ENCODE assay signal across 8 cellular contexts in the genomic region with DNA sequence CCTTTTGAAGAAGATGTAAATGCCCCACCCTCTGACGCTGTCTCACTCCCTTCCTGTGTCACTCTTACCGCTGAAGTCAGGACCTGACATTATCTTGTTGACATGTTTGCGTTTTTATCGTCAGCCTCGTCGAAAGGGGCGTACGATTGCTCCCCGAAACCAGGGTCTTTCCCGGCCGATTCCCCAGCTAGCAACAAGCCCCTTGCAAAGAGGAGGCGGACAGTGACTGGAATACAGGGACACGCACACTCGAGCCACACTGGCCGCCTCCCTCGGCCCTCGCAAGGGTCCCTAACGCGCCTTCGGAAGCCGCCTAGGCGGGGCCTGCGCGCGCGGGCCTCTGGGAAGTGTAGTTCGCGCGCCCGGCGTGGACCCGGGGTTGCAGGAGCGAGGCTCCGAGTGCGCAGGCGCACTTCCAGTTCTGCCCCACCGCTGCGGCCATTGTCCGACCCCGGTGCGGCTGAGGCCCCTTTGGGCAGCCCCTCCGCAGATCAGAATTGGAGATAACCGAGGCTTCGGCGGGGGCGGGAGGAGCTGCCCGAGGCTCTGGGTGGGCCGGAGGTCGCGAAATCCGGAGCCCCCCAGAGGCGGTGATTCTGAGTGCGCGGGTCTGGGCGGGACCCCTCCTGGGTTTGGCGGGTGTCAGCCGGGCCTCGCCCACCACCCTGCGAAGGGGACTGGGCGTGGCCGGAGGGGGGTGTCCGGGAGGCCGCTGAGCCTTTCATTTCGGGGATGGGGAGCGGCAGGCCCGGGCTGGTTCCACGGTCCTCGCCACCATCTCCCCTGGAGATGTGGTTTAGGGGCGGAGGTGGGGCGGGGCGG. TPM values are rescaled to one million over a fixed set of nuclear protein-coding genes. Genes with fewer than 3 reads are reported as not detected.
DNase-seq lines count a peak whose midpoint lies in the region; ATAC-seq and TF ChIP-seq lines count a peak whose summit lies in the region.

A gene (plus strand): TSS at position 412 of the 822 bp plus-strand sequence. CDS start 502 bp downstream, outside the sequence.

- H2BK120ac ChIP-seq in H9 (ENCODE audit: low read depth, low read length, poor library complexity, severe bottlenecking) = no peak within 1 kb of the TSS

- H3K23ac ChIP-seq in H9 (ENCODE audit: insufficient read length, low read depth, low read length) = no peak within 1 kb of the TSS

- H3T11ph ChIP-seq in H9 (ENCODE audit: low read length) = no peak within 1 kb of the TSS

- no peaks in the 10 kb centered on the region for H3K27me3 Mint-ChIP-seq in H9 (ENCODE audit: low read depth)

- H3K18ac ChIP-seq in H9 (ENCODE audit: insufficient read length, low read depth, low read length) = no peak within 1 kb of the TSS

- H3K79me2 ChIP-seq in H9 (ENCODE audit: insufficient read depth, low read length) = no peaks in the 10 kb centered on the region

- H2AK5ac ChIP-seq in H9 (ENCODE audit: insufficient read length, low read length) = no peak within 1 kb of the TSS

- H3K9ac ChIP-seq in H9 (ENCODE audit: extremely low read depth, insufficient read length, low read length) = peak within 1 kb of the TSS; percentile 74

- TF ChIP-seq CTCF in H9 (conservative IDR thresholded peaks at IDR 0.05) (no peak), gastroesophageal sphincter (IDR thresholded peaks at IDR 0.05) (peak in 1 of 4 experiments; percentile 18)

- no peaks in the 10 kb centered on the region for H3K4me1 ChIP-seq in H9 (ENCODE audit: insufficient read depth, low read length)
- peaks cover 3% of the 10 kb centered on the region for H3K4me1 ChIP-seq in SJSA1 (replicated peaks)
- peaks cover 0 to 9% (median 0%) of the 10 kb centered on the region in 3 donors for H3K4me1 ChIP-seq in gastroesophageal sphincter

- no peaks in the 10 kb centered on the region for H3K79me1 ChIP-seq in H9 (ENCODE audit: insufficient read depth, low read depth, low read length, poor library complexity, severe bottlenecking)

- peak within 1 kb of the TSS; percentile 90 to 94 for H3K4me3 Mint-ChIP-seq in H9

- no peak within 1 kb of the TSS for H4K91ac ChIP-seq in H9 (ENCODE audit: insufficient read length, low read depth, low read length)

- peak within 1 kb of the TSS; percentile 81 to 97 (median 94); a peak in 5 of 7 replicates for H3K27ac Mint-ChIP-seq in H9

- H3K9me3 Mint-ChIP-seq in H9 = peaks cover 0 to 6% of the 10 kb centered on the region in 2 experiments; a peak in 3 of 5 replicates

- TF ChIP-seq EP300 in gastroesophageal sphincter (IDR thresholded peaks at IDR 0.05) = no peak

- H4K8ac ChIP-seq in H9 (replicated peaks; ENCODE audit: insufficient read length, low read depth, low read length) = no peak within 1 kb of the TSS

- peak within 1 kb of the TSS; percentile 63 for H3K4me2 ChIP-seq in H9 (ENCODE audit: insufficient read depth, insufficient read length, low read length)

- peaks cover 11% of the 10 kb centered on the region in 2 experiments for H3K4me1 Mint-ChIP-seq in H9

- TF ChIP-seq POLR2A in gastroesophageal sphincter (IDR thresholded peaks at IDR 0.05) = peak; percentile 28 to 40

- no peak within 1 kb of the TSS for H2BK20ac ChIP-seq in H9 (ENCODE audit: low read depth, low read length, poor library complexity, severe bottlenecking)

- no peak within 1 kb of the TSS for H4K5ac ChIP-seq in H9 (ENCODE audit: insufficient read length, low read depth, low read length)

- H3K27ac ChIP-seq in H9 (ENCODE audit: insufficient read length, low read depth, low read length) (no peak within 1 kb of the TSS), SJSA1 (peak within 1 kb of the TSS; percentile 53; the same call in 1 of the 2 replicates), gastroesophageal sphincter (peak within 1 kb of the TSS; percentile 59 to 86 (median 72)), substantia nigra (ENCODE audit: low read depth, low read length, poor library complexity, severe bottlenecking) (peak within 1 kb of the TSS; percentile 80)

- H2BK5ac ChIP-seq in H9 (ENCODE audit: insufficient read length, low read length) = no peak within 1 kb of the TSS

- H3K4ac ChIP-seq in H9 (ENCODE audit: low read depth, low read length) = no peak within 1 kb of the TSS

- ATAC-seq in gastroesophageal sphincter = peak; percentile 97

- H3K9me3 ChIP-seq in H9 (ENCODE audit: control insufficient read depth, low read depth, low read length) (no peaks in the 10 kb centered on the region), MG63 (no peaks in the 10 kb centered on the region), SJSA1 (replicated peaks) (peaks cover 8% of the 10 kb centered on the region), gastroesophageal sphincter (no peaks in the 10 kb centered on the region)

- H4K20me1 ChIP-seq in H9 (ENCODE audit: control insufficient read depth, insufficient read depth, insufficient read length) = no peaks in the 10 kb centered on the region

- no peak within 1 kb of the TSS for H2BK12ac ChIP-seq in H9 (ENCODE audit: insufficient read length, low read depth, low read length)

- peak; percentile 91 for DNase-seq in ELR (ENCODE audit: low read depth)
- DNase-seq in H9 = peak; percentile 92
- peak; percentile 83 for DNase-seq in MG63
- DNase-seq in SJSA1 (ENCODE audit: low read depth in 1 of 2, low spot score in 2 of 2) = peak; percentile 73 to 87
- peak; percentile 32 to 80 (median 58) for DNase-seq in activated naive CD4-positive, alpha-beta T cell (lab: John Stamatoyannopoulos, UW)
- peak; percentile 13 for DNase-seq in non-pigmented ciliary epithelial cell (ENCODE audit: low read depth)
- peak in 48 of 49 donors; percentile 29 to 92 (median 76) for DNase-seq in substantia nigra (lab: John Stamatoyannopoulos, UW)

- H3K4me3 ChIP-seq in MG63 (peak within 1 kb of the TSS; percentile 76), SJSA1 (peak within 1 kb of the TSS; percentile 84), gastroesophageal sphincter (peak within 1 kb of the TSS; percentile 77 to 93)

- no peak within 1 kb of the TSS for H2BK15ac ChIP-seq in H9 (ENCODE audit: low read depth, low read length)

- no peak within 1 kb of the TSS for H3K56ac ChIP-seq in H9 (ENCODE audit: insufficient read length, low read depth, low read length)

- H3K27me3 ChIP-seq in H9 (ENCODE audit: insufficient read depth, low read length) = no peaks in the 10 kb centered on the region
- H3K27me3 ChIP-seq in MG63 = no peaks in the 10 kb centered on the region
- H3K27me3 ChIP-seq in SJSA1 (replicated peaks) = no peaks in the 10 kb centered on the region
- H3K27me3 ChIP-seq in gastroesophageal sphincter = no peaks in the 10 kb centered on the region

- peaks cover 25 to 35% (median 27%) of the 10 kb centered on the region in 3 experiments for H3K36me3 Mint-ChIP-seq in H9 (ENCODE audit: insufficient read depth in 1 of 3, low read depth in 3 of 3)

- peak within 1 kb of the TSS; percentile 19 for H2AFZ ChIP-seq in H9 (ENCODE audit: low read length)

- H3K23me2 ChIP-seq in H9 (ENCODE audit: insufficient read length, low read depth, low read length, poor library complexity, severe bottlenecking) = peaks cover 8% of the 10 kb centered on the region

- H3K36me3 ChIP-seq in MG63 (no peaks in the 10 kb centered on the region), SJSA1 (peaks cover 23% of the 10 kb centered on the region), gastroesophageal sphincter (peaks cover 0 to 28% of the 10 kb centered on the region in 2 donors)

- H3K14ac ChIP-seq in H9 (ENCODE audit: insufficient read depth, low read length) = peak within 1 kb of the TSS; percentile 77; the same call in 1 of the 2 replicates

- WGBS in H9 (ENCODE audit: extremely low coverage, insufficient read length, low lambda C conversion rate) = no CpG with 5 or more reads among the region's 71 CpGs
- WGBS in gastroesophageal sphincter (ENCODE audit: low coverage in 1 of 2), 2 donors = 0 to 2% methylated on average over 2 to 5 of the region's 71 CpGs

RNA-seq across cellular contexts. Expression of the gene that starts here (rescaled TPM):
- total RNA-seq in H9 (2021) (12.8 and 14.8 TPM in 2 replicates), gastroesophageal sphincter (10 to 100 TPM; 21.3 to 38.2 (median 27.3) TPM)
- total RNA-seq in MG63 (2014; rRNA removed; shearing (Covaris generic); ENCODE audit: low replicate concordance) = 2.8 and 6.3 TPM in 2 replicates
- total RNA-seq in SJSA1 (2014; rRNA removed; shearing (Covaris generic)) = 14.4 and 18.2 TPM in 2 replicates

Comparison
In these comparisons a context has a peak if more than half of its experiments do, and no peak if none do; other contexts are left out.
1. DNase-seq: peak in every context shown above with its lines; median percentile 92 in H9; 91 in ELR; 83 in MG63; 80 in SJSA1; 76 in substantia nigra; 58 in activated naive CD4-positive, alpha-beta T cell; 13 in non-pigmented ciliary epithelial cell.